ENCODE assay signal across 16 cellular contexts in the genomic region with DNA sequence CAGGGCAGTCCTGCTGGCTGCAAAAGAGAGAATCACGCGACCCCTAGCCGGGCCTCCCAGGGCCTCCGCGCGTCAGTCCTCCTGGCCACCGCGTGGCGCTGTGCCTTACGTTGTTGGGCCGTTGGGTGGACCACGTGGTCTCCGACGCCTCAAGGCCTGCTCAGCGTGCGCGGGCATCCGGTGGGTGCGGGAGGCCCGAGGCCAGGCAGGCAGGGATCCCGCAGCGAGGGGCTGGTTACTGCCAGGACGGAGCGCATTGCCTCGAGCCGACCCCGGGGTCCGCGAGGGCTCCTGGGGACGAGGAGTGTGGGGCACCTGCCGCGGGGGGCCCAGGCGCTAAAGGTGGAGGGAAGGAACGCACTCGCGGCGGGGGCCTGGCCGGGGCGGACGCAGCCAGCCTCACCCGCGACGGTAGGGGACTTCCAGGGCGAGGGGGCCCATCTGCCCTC. TPM values are rescaled to one million over a fixed set of nuclear protein-coding genes. Genes with fewer than 3 reads are reported as not detected.
DNase-seq lines count a peak whose midpoint lies in the region; ATAC-seq and TF ChIP-seq lines count a peak whose summit lies in the region.
"Had no signal": no experiment of that assay in that cellular context is flagged by ENCODE, and none has a peak within 500 bp of the region (broad histone marks: within the 10 kb centered on the region; RNA-seq: fewer than 3 reads in every experiment).

A gene with protein sequence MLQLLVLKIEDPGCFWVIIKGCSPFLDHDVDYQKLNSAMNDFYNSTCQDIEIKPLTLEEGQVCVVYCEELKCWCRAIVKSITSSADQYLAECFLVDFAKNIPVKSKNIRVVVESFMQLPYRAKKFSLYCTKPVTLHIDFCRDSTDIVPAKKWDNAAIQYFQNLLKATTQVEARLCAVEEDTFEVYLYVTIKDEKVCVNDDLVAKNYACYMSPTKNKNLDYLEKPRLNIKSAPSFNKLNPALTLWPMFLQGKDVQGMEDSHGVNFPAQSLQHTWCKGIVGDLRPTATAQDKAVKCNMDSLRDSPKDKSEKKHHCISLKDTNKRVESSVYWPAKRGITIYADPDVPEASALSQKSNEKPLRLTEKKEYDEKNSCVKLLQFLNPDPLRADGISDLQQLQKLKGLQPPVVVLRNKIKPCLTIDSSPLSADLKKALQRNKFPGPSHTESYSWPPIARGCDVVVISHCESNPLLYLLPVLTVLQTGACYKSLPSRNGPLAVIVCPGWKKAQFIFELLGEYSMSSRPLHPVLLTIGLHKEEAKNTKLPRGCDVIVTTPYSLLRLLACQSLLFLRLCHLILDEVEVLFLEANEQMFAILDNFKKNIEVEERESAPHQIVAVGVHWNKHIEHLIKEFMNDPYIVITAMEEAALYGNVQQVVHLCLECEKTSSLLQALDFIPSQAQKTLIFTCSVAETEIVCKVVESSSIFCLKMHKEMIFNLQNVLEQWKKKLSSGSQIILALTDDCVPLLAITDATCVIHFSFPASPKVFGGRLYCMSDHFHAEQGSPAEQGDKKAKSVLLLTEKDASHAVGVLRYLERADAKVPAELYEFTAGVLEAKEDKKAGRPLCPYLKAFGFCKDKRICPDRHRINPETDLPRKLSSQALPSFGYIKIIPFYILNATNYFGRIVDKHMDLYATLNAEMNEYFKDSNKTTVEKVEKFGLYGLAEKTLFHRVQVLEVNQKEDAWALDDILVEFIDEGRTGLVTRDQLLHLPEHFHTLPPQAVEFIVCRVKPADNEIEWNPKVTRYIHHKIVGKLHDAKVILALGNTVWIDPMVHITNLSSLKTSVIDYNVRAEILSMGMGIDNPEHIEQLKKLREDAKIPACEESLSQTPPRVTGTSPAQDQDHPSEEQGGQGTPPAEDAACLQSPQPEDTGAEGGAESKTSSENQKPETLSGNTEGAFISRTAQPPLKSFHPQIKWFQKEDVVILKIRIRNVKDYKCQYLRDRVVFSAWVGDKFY (N-terminal part only) (plus strand): TSS at position 157 of the 449 bp plus-strand sequence. CDS start 306 bp downstream, outside the sequence.

- H3K9me3 ChIP-seq in right cardiac atrium (ENCODE audit: control insufficient read depth, low read length), result no peaks in the 10 kb centered on the region
- H3K9me3 ChIP-seq: left ventricle myocardium inferior, ovary had no signal

- H3K4me3 Mint-ChIP-seq in type B pancreatic cell, result no peak within 1 kb of the TSS
- no peak within 1 kb of the TSS for H3K4me3 Mint-ChIP-seq in immature natural killer cell
- H3K4me3 Mint-ChIP-seq: stimulated activated effector memory CD8-positive, alpha-beta T cell treated with anti-CD3 and anti-CD28 coated beads, Interleukin-12 subunit alpha, Interleukin-12 subunit beta, amount 100 ng/mL, for 72 hours had no signal

- H3K4me1 ChIP-seq in right cardiac atrium (ENCODE audit: control insufficient read depth, insufficient read depth, low read length) (no peaks in the 10 kb centered on the region), foreskin keratinocyte (no peaks in the 10 kb centered on the region)
- H3K4me1 ChIP-seq: left ventricle myocardium inferior had no signal

- intact Hi-C loops in right cardiac atrium (cut with DNase I) (no loop called here), left cardiac atrium (cut with DNase I) (no loop called here)

- H3K27ac ChIP-seq in right cardiac atrium (ENCODE audit: low read length) (no peak within 1 kb of the TSS), foreskin keratinocyte (no peak within 1 kb of the TSS)
- H3K27ac ChIP-seq: hepatocyte, left ventricle myocardium inferior, ovary had no signal

- H3K9me3 Mint-ChIP-seq in type B pancreatic cell, result peaks cover 4% of the 10 kb centered on the region
- no peaks in the 10 kb centered on the region for H3K9me3 Mint-ChIP-seq in immature natural killer cell
- H3K9me3 Mint-ChIP-seq: stimulated activated effector memory CD8-positive, alpha-beta T cell treated with anti-CD3 and anti-CD28 coated beads, Interleukin-12 subunit alpha, Interleukin-12 subunit beta, amount 100 ng/mL, for 72 hours had no signal

- H3K4me1 Mint-ChIP-seq in type B pancreatic cell (ENCODE audit: unreplicated experiment) (peaks cover 6% of the 10 kb centered on the region), immature natural killer cell (no peaks in the 10 kb centered on the region)
- H3K4me1 Mint-ChIP-seq: stimulated activated effector memory CD8-positive, alpha-beta T cell treated with anti-CD3 and anti-CD28 coated beads, Interleukin-12 subunit alpha, Interleukin-12 subunit beta, amount 100 ng/mL, for 72 hours had no signal

- H3K36me3 Mint-ChIP-seq in type B pancreatic cell (peaks cover 7% of the 10 kb centered on the region), immature natural killer cell (peaks cover 0 to 12% (median 8%) of the 10 kb centered on the region in 3 donors)

- H3K27ac Mint-ChIP-seq in type B pancreatic cell, result peak within 1 kb of the TSS; percentile 76
- no peak within 1 kb of the TSS for H3K27ac Mint-ChIP-seq in immature natural killer cell
- H3K27ac Mint-ChIP-seq: stimulated activated effector memory CD8-positive, alpha-beta T cell treated with anti-CD3 and anti-CD28 coated beads, Interleukin-12 subunit alpha, Interleukin-12 subunit beta, amount 100 ng/mL, for 72 hours had no signal

- TF ChIP-seq CTCF in foreskin keratinocyte (conservative IDR thresholded peaks at IDR 0.05) (peak; percentile 26), type B pancreatic cell (conservative IDR thresholded peaks at IDR 0.05) (no peak)

- H3K27me3 ChIP-seq in right cardiac atrium (ENCODE audit: control insufficient read depth, insufficient read depth) (no peaks in the 10 kb centered on the region), foreskin keratinocyte (no peaks in the 10 kb centered on the region)
- H3K27me3 ChIP-seq: hepatocyte, ovary had no signal

- H3K4me3 ChIP-seq in right cardiac atrium (ENCODE audit: low read length), result no peak within 1 kb of the TSS
- H3K4me3 ChIP-seq: hepatocyte, left ventricle myocardium inferior, ovary had no signal

- WGBS in right cardiac atrium, result 91% methylated on average over 44 of the region's 44 CpGs

- DNase-seq in right cardiac atrium, result peak in 2 of 3 donors; percentile 45 to 52
- no peak for DNase-seq in left cardiac atrium
- no peak for DNase-seq in foreskin keratinocyte
- no peak for DNase-seq in type B pancreatic cell (ENCODE audit: extremely low spot score, unreplicated experiment)
- no peak for DNase-seq in effector CD8-positive, alpha-beta T cell (lab: John Stamatoyannopoulos, UW)
- no peak for DNase-seq in NCI-H524 (lab: John Stamatoyannopoulos, UW)
- DNase-seq in immature natural killer cell, result no peak
- DNase-seq: activated effector memory CD4-positive, alpha-beta T cell treated with Interleukin-2 at 50 U/mL for 16 hours; left ventricle myocardium inferior; NCI-H1436 treated with DMSO at 0.1 percent for 48 hours; NCI-H226 had no signal

- ATAC-seq in right cardiac atrium (peak; percentile 16 to 40), left cardiac atrium (no peak), HG03066 (IDR thresholded peaks at IDR 0.05; ENCODE audit: low read depth, unreplicated experiment) (peak; percentile 58), foreskin keratinocyte (no peak)
- ATAC-seq: stimulated activated effector memory CD8-positive, alpha-beta T cell treated with anti-CD3 and anti-CD28 coated beads, Interleukin-12 subunit alpha, Interleukin-12 subunit beta, amount 100 ng/mL, for 72 hours had no signal

- H3K27me3 Mint-ChIP-seq in type B pancreatic cell (no peaks in the 10 kb centered on the region), immature natural killer cell (ENCODE audit: low read depth in 3 of 3) (peaks cover 0 to 3% (median 2%) of the 10 kb centered on the region in 3 donors)

RNA-seq across cellular contexts. Expression of the gene that starts here (rescaled TPM):
- total RNA-seq in right cardiac atrium, result 1 to 10 TPM in 1 of 4 donors, under 1 TPM in 3; 0.06 to 1.0 (median 0.13) TPM
- polyA plus RNA-seq in right cardiac atrium, result not detected
- under 1 TPM in 1 of 2 donors, not detected in 1; 0.24 TPM for total RNA-seq in left cardiac atrium
- 1.2 and 2.3 TPM in 2 replicates for total RNA-seq in foreskin keratinocyte
- 0.38 and 0.91 TPM in 2 replicates for polyA plus RNA-seq in foreskin keratinocyte
- total RNA-seq in type B pancreatic cell (ENCODE audit: low replicate concordance), result 0.24 TPM in 2 replicates
- under 1 TPM in 2 of 3 donors, not detected in 1; 0.36 to 0.39 TPM for polyA plus RNA-seq in immature natural killer cell
- total RNA-seq: left ventricle myocardium inferior had no signal
- polyA plus RNA-seq: fibroblast of lung, hepatocyte had no signal

Comparison
In these comparisons a context has a peak if more than half of its experiments do, and no peak if none do; other contexts are left out.
1. ATAC-seq: peak in right cardiac atrium (2 of 2) and HG03066 (single experiment); none in left cardiac atrium (0 of 2) and foreskin keratinocyte (single experiment).
2. DNase-seq: peak in right cardiac atrium (2 of 3); none in left cardiac atrium (single experiment), foreskin keratinocyte (0 of 2), type B pancreatic cell (single experiment), effector CD8-positive, alpha-beta T cell (single experiment), NCI-H524 (0 of 2) and immature natural killer cell (0 of 3).